Comparison of ENCODE assay signal across 24 cellular contexts in genomic region chr15:65901336-65901735, GRCh38. TPM values are rescaled to one million over a fixed set of nuclear protein-coding genes. Genes with fewer than 3 reads are reported as not detected.
A peak's percentile ranks its signal among the peaks of the same experiment; 100 is the strongest.
DNase-seq lines count a peak whose midpoint lies in the region; FAIRE-seq and TF ChIP-seq lines count a peak whose summit lies in the region.
"Had no signal": no experiment of that assay in that cellular context is flagged by ENCODE, and none has a peak within 500 bp of the region (broad histone marks: within the 10 kb centered on the region; RNA-seq: fewer than 3 reads in every experiment).

No MANE protein-coding gene starts in this region.

- no peak overlapping the region for H2AFZ ChIP-seq in Karpas-422 (ENCODE audit: low read length)
- H2AFZ ChIP-seq: GM23338 had no signal

- H3K4me3 Mint-ChIP-seq in Caco-2 (ENCODE audit: unreplicated experiment): peak overlapping the region; percentile 53
- H3K4me3 Mint-ChIP-seq: CD4-positive, alpha-beta T cell; GM23338 had no signal

- POLR2A ChIA-PET in Caco-2 (lab: Charles Lee): interaction anchor here (2.4 kb wide), 1 partner anchor 31 kb away, joined by 10 read pairs; the partner anchor contains the start of gene RAB11A

- H3K9ac ChIP-seq in Karpas-422 (ENCODE audit: low read length): no peak overlapping the region
- H3K9ac ChIP-seq: BLaER1, KMS-11 had no signal

- H3K4me2 ChIP-seq in Karpas-422 (ENCODE audit: low read depth, low read length, poor library complexity, severe bottlenecking): no peak overlapping the region
- H3K4me2 ChIP-seq: GM23338, KMS-11 had no signal

- peak overlapping the region; percentile 93 for H3K27ac ChIP-seq in Karpas-422 (ENCODE audit: low read length)
- peak overlapping the region; percentile 86 for H3K27ac ChIP-seq in epithelial cell of prostate
- no peak overlapping the region for H3K27ac ChIP-seq in small intestine (ENCODE audit: low read depth in 1 of 2, low read length in 1 of 2)
- H3K27ac ChIP-seq: BLaER1, KMS-11, Peyer's patch, SJSA1 had no signal

- H3K36me3 ChIP-seq in Caco-2 (ENCODE audit: control insufficient read depth, insufficient read depth, low read length) (peaks cover 1% of the 10 kb centered on the region), Karpas-422 (ENCODE audit: insufficient read depth, low read length) (peaks cover 21% of the 10 kb centered on the region; the same call in 1 of the 2 replicates), small intestine (ENCODE audit: control insufficient read depth in 2 of 2, insufficient read depth in 2 of 2, low read length in 2 of 2) (peaks cover 2 to 7% of the 10 kb centered on the region in 2 donors)

- H4K20me1 ChIP-seq in Karpas-422 (ENCODE audit: insufficient read depth, low read depth, low read length): no peaks in the 10 kb centered on the region

- H3K36me3 Mint-ChIP-seq in Caco-2 (ENCODE audit: insufficient read depth, unreplicated experiment): peaks cover 56% of the 10 kb centered on the region

- no peaks in the 10 kb centered on the region for H3K9me2 ChIP-seq in Karpas-422 (replicated peaks; ENCODE audit: insufficient read depth, low read length)

- TF ChIP-seq CTCF in Caco-2 (IDR thresholded peaks at IDR 0.05; ENCODE audit: insufficient read depth in 1 of 2, low read depth in 1 of 2, low read length in 1 of 2, severe bottlenecking in 1 of 2, unreplicated experiment in 1 of 2): no peak

- CTCF ChIA-PET in Caco-2 (lab: Charles Lee): interaction anchor here (1.0 to 1.4 kb wide), 2 partner anchors 31 to 290 kb away, joined by 3 to 4 read pairs; partner anchors contain the start of gene INTS14

- H3K79me2 ChIP-seq in Karpas-422 (ENCODE audit: low read length): 0 out of 2 replicates have a peak, but pooled peaks cover 1% of the 10 kb centered on the region

- H3K4me1 Mint-ChIP-seq in Caco-2 (ENCODE audit: low read depth, unreplicated experiment): peaks cover 46% of the 10 kb centered on the region

- H3K27me3 ChIP-seq in Caco-2 (replicated peaks; ENCODE audit: control insufficient read depth, insufficient read depth, low read length): no peaks in the 10 kb centered on the region
- H3K27me3 ChIP-seq in Karpas-422 (ENCODE audit: low read length): no peaks in the 10 kb centered on the region
- no peaks in the 10 kb centered on the region for H3K27me3 ChIP-seq in small intestine (ENCODE audit: control insufficient read depth in 2 of 2, insufficient read depth in 2 of 2, low read length in 2 of 2)
- H3K27me3 ChIP-seq: BLaER1, Peyer's patch, SJSA1 had no signal

- WGBS in small intestine, 3 donors: 21 to 58% (median 40%) methylated on average over 2 of the region's 2 CpGs

- peak overlapping the region; percentile 94 for H3K27ac Mint-ChIP-seq in Caco-2 (ENCODE audit: unreplicated experiment)
- H3K27ac Mint-ChIP-seq: CD4-positive, alpha-beta T cell had no signal

- H3K4me3 ChIP-seq in Caco-2 (ENCODE audit: low read depth, low read length): no peak overlapping the region
- no peak overlapping the region for H3K4me3 ChIP-seq in Karpas-422 (ENCODE audit: low read length)
- no peak overlapping the region for H3K4me3 ChIP-seq in small intestine (ENCODE audit: low read depth in 1 of 2, low read length in 2 of 2)
- H3K4me3 ChIP-seq: BLaER1, GM12878, GM23338, HAP-1, Peyer's patch, SJSA1 had no signal

- H3K9me3 ChIP-seq in Caco-2 (no peaks in the 10 kb centered on the region), Karpas-422 (ENCODE audit: low read length) (no peaks in the 10 kb centered on the region), small intestine (ENCODE audit: control insufficient read depth, low read depth) (no peaks in the 10 kb centered on the region)
- H3K9me3 ChIP-seq: BLaER1, HAP-1, Peyer's patch, SJSA1 had no signal

- peaks cover 68% of the 10 kb centered on the region for H3K4me1 ChIP-seq in Caco-2
- H3K4me1 ChIP-seq in Karpas-422 (ENCODE audit: low read length): peaks cover 65% of the 10 kb centered on the region
- peaks cover 3 to 6% of the 10 kb centered on the region in 2 donors for H3K4me1 ChIP-seq in small intestine (ENCODE audit: control insufficient read depth in 2 of 2, insufficient read depth in 1 of 2, low read depth in 1 of 2, low read length in 1 of 2)
- H3K4me1 ChIP-seq: HAP-1 had no signal

- H3K27me3 Mint-ChIP-seq in Caco-2 (ENCODE audit: insufficient read depth, unreplicated experiment): no peaks in the 10 kb centered on the region
- H3K27me3 Mint-ChIP-seq: CD4-positive, alpha-beta T cell had no signal

- no peak for FAIRE-seq in small intestine (lab: Jason Lieb, UNC)
- FAIRE-seq in RCC 7860 (lab: Jason Lieb, UNC): no peak
- FAIRE-seq: GM12878, HTR-8/SVneo had no signal

- DNase-seq in Caco-2 (no peak), Karpas-422 (no peak), epithelial cell of prostate (ENCODE audit: low read depth, low spot score) (no peak), small intestine (peak; percentile 27), RCC 7860 (ENCODE audit: low spot score) (no peak), putamen (ENCODE audit: low spot score) (no peak), NOMO-1 treated with dmso at 0.1 percent for 144 hours (lab: John Stamatoyannopoulos, UW; ENCODE audit: unreplicated experiment) (no peak)
- DNase-seq in activated naive CD4-positive, alpha-beta T cell (lab: John Stamatoyannopoulos, UW): no peak
- DNase-seq: ACHN; CD4-positive, alpha-beta T cell; COR-L47; DND-41; NCI-H1105 treated with DMSO at 0.1 percent for 48 hours; NCI-H187; NCI-H2107; NCI-H69; Peyer's patch had no signal

- intact Hi-C loops in Caco-2 (cut with micrococcal nuclease; ENCODE audit: unreplicated experiment): no loop called here

- H3K9me3 Mint-ChIP-seq in Caco-2 (ENCODE audit: unreplicated experiment): no peaks in the 10 kb centered on the region
- H3K9me3 Mint-ChIP-seq: CD4-positive, alpha-beta T cell; GM23338 had no signal

- BruUV-seq in Caco-2 (replicated peaks; lab: Mats Ljungman, UMichigan): no TSS peak

RNA-seq across cellular contexts. Expression of gene RAB11A, which starts 32.0 kb away (rescaled TPM):
- 208 and 232 TPM in 2 replicates for total RNA-seq in Caco-2 (2022)
- total RNA-seq in Karpas-422 (2014; rRNA removed; shearing (Covaris generic); ENCODE audit: low replicate concordance): 187 and 230 TPM in 2 replicates
- polyA plus RNA-seq in small intestine: 100 to 1,000 TPM; 193 to 225 (median 220) TPM

Comparison
In these comparisons a context has a peak if more than half of its experiments do, and no peak if none do; other contexts are left out.
1. H3K27ac ChIP-seq: peak in Karpas-422 (single experiment) and epithelial cell of prostate (single experiment); none in small intestine (0 of 2).